Comparison of ENCODE assay signal across 25 cellular contexts in genomic region chr2:68805025-68805424, GRCh38.
A peak's percentile ranks its signal among the peaks of the same experiment; 100 is the strongest.
DNase-seq lines count a peak whose midpoint lies in the region; ATAC-seq and TF ChIP-seq lines count a peak whose summit lies in the region.
"Had no signal": no experiment of that assay in that cellular context is flagged by ENCODE, and none has a peak within 500 bp of the region (broad histone marks: within the 10 kb centered on the region; RNA-seq: fewer than 3 reads in every experiment).

No MANE protein-coding gene starts in this region.

- peaks cover 18% of the 10 kb centered on the region for H3K4me1 Mint-ChIP-seq in activated naive CD8-positive, alpha-beta T cell treated with anti-CD3 and anti-CD28 coated beads, Interleukin-2, amount 10 ng/mL, durations not matched to agents 7 days and 5 days
- H3K4me1 Mint-ChIP-seq in activated naive CD8-positive, alpha-beta T cell treated with anti-CD3 and anti-CD28 coated beads for 36 hours: peaks cover 35% of the 10 kb centered on the region
- peaks cover 29 to 34% (median 32%) of the 10 kb centered on the region in 3 donors for H3K4me1 Mint-ChIP-seq in IgD-negative memory B cell

- TF ChIP-seq CTCF in mammary epithelial cell (conservative IDR thresholded peaks at IDR 0.05 in 1 of 2, IDR thresholded peaks at IDR 0.05 in 1 of 2; ENCODE audit: extremely low read depth in 1 of 2, insufficient read depth in 1 of 2, low read depth in 1 of 2, low read length in 2 of 2) (no peak), testis (IDR thresholded peaks at IDR 0.05) (no peak), GM20000 (IDR thresholded peaks at IDR 0.05; ENCODE audit: extremely low read depth, missing control alignments) (no peak)

- H3K4me3 ChIP-seq in mammary epithelial cell (replicated peaks in 1 of 3; ENCODE audit: insufficient read depth in 1 of 3, low read depth in 2 of 3, low read length in 3 of 3) (no peak overlapping the region), testis (no peak overlapping the region)
- H3K4me3 ChIP-seq: adrenal gland, heart left ventricle, right lobe of liver, transverse colon had no signal

- H3K4me1 ChIP-seq in mammary epithelial cell (ENCODE audit: insufficient read depth, low read length) (peaks cover 71% of the 10 kb centered on the region), testis (no peaks in the 10 kb centered on the region)
- H3K4me1 ChIP-seq: right lobe of liver had no signal

- POLR2A ChIA-PET in activated naive CD8-positive, alpha-beta T cell treated with anti-CD3 and anti-CD28 coated beads, Interleukin-2, amount 10 ng/mL, durations not matched to agents 7 days and 5 days (lab: Charles Lee): no interaction called here

- no peak overlapping the region for H2AFZ ChIP-seq in mammary epithelial cell (ENCODE audit: low read depth, low read length)

- H3K9ac ChIP-seq in mammary epithelial cell (ENCODE audit: insufficient read depth, low read length): no peak overlapping the region

- H3K4me3 Mint-ChIP-seq in activated naive CD8-positive, alpha-beta T cell treated with anti-CD3 and anti-CD28 coated beads, Interleukin-2, amount 10 ng/mL, durations not matched to agents 7 days and 5 days: no peak overlapping the region
- H3K4me3 Mint-ChIP-seq in activated naive CD8-positive, alpha-beta T cell treated with anti-CD3 and anti-CD28 coated beads for 36 hours: no peak overlapping the region
- peak overlapping the region in 1 of 4 donors; percentile 25 for H3K4me3 Mint-ChIP-seq in IgD-negative memory B cell
- H3K4me3 Mint-ChIP-seq: mesothelial cell of epicardium had no signal

- TF ChIP-seq POLR2A in testis (IDR thresholded peaks at IDR 0.05): no peak

- peaks cover 76% of the 10 kb centered on the region for H3K79me2 ChIP-seq in mammary epithelial cell (ENCODE audit: insufficient read depth, low read length)

- CTCF ChIA-PET in mammary epithelial cell (lab: Charles Lee; ENCODE audit: low non-redundant PET): no interaction called here

- peaks cover 34% of the 10 kb centered on the region for H3K36me3 Mint-ChIP-seq in activated naive CD8-positive, alpha-beta T cell treated with anti-CD3 and anti-CD28 coated beads, Interleukin-2, amount 10 ng/mL, durations not matched to agents 7 days and 5 days
- peaks cover 41% of the 10 kb centered on the region for H3K36me3 Mint-ChIP-seq in activated naive CD8-positive, alpha-beta T cell treated with anti-CD3 and anti-CD28 coated beads for 36 hours
- H3K36me3 Mint-ChIP-seq in IgD-negative memory B cell: peaks cover 6% of the 10 kb centered on the region
- H3K36me3 Mint-ChIP-seq: mesothelial cell of epicardium had no signal

- H3K9me3 Mint-ChIP-seq in activated naive CD8-positive, alpha-beta T cell treated with anti-CD3 and anti-CD28 coated beads, Interleukin-2, amount 10 ng/mL, durations not matched to agents 7 days and 5 days: no peaks in the 10 kb centered on the region
- no peaks in the 10 kb centered on the region for H3K9me3 Mint-ChIP-seq in activated naive CD8-positive, alpha-beta T cell treated with anti-CD3 and anti-CD28 coated beads for 36 hours
- H3K9me3 Mint-ChIP-seq in IgD-negative memory B cell: no peaks in the 10 kb centered on the region
- H3K9me3 Mint-ChIP-seq: mesothelial cell of epicardium had no signal

- no peak for ATAC-seq in activated naive CD8-positive, alpha-beta T cell treated with anti-CD3 and anti-CD28 coated beads, Interleukin-2, amount 10 ng/mL, durations not matched to agents 7 days and 5 days (ENCODE audit: low read depth)
- ATAC-seq in GM19351 (IDR thresholded peaks at IDR 0.05; ENCODE audit: unreplicated experiment): no peak
- ATAC-seq: HCT116, heart left ventricle, left ventricle myocardium superior, right lobe of liver had no signal

- H3K27me3 ChIP-seq in mammary epithelial cell (ENCODE audit: insufficient read depth, low read length) (no peaks in the 10 kb centered on the region), testis (no peaks in the 10 kb centered on the region)
- H3K27me3 ChIP-seq: adrenal gland, heart left ventricle, right lobe of liver, transverse colon had no signal

- peak overlapping the region; percentile 5 for H3K27ac Mint-ChIP-seq in activated naive CD8-positive, alpha-beta T cell treated with anti-CD3 and anti-CD28 coated beads, Interleukin-2, amount 10 ng/mL, durations not matched to agents 7 days and 5 days
- no peak overlapping the region for H3K27ac Mint-ChIP-seq in activated naive CD8-positive, alpha-beta T cell treated with anti-CD3 and anti-CD28 coated beads for 36 hours
- peak overlapping the region in 2 of 3 donors; percentile 83 to 92 for H3K27ac Mint-ChIP-seq in IgD-negative memory B cell
- H3K27ac Mint-ChIP-seq: mesothelial cell of epicardium had no signal

- in situ Hi-C loops in mammary epithelial cell (cut with MboI; ENCODE audit: low sequenced_read_pairs in 2 of 2): no loop called here

- no peaks in the 10 kb centered on the region for H3K27me3 Mint-ChIP-seq in activated naive CD8-positive, alpha-beta T cell treated with anti-CD3 and anti-CD28 coated beads, Interleukin-2, amount 10 ng/mL, durations not matched to agents 7 days and 5 days
- H3K27me3 Mint-ChIP-seq in activated naive CD8-positive, alpha-beta T cell treated with anti-CD3 and anti-CD28 coated beads for 36 hours: no peaks in the 10 kb centered on the region
- no peaks in the 10 kb centered on the region for H3K27me3 Mint-ChIP-seq in IgD-negative memory B cell

- no TSS peak for BruUV-seq in mammary epithelial cell (replicated peaks; lab: Mats Ljungman, UMichigan)

- H3K9me3 ChIP-seq in mammary epithelial cell (replicated peaks; ENCODE audit: insufficient read depth, low read length): no peaks in the 10 kb centered on the region
- H3K9me3 ChIP-seq in testis: no peaks in the 10 kb centered on the region
- H3K9me3 ChIP-seq: adrenal gland, heart left ventricle, right lobe of liver, transverse colon had no signal

- dilution Hi-C loops in mammary epithelial cell (cut with HindIII; ENCODE audit: low sequenced_read_pairs): no loop called here

- no peaks in the 10 kb centered on the region for H4K20me1 ChIP-seq in mammary epithelial cell (ENCODE audit: insufficient read depth, low read length)

- no peak for DNase-seq in activated naive CD8-positive, alpha-beta T cell treated with anti-CD3 and anti-CD28 coated beads, Interleukin-2, amount 10 ng/mL, durations not matched to agents 7 days and 5 days
- DNase-seq in activated naive CD8-positive, alpha-beta T cell treated with anti-CD3 and anti-CD28 coated beads for 36 hours: no peak
- no peak for DNase-seq in mammary epithelial cell
- DNase-seq in testis: peak; percentile 46
- no peak for DNase-seq in GM20000 (ENCODE audit: low spot score)
- DNase-seq: activated CD4-positive, alpha-beta T cell treated with anti-CD3 and anti-CD28 coated beads for 4 hours; activated effector memory CD4-positive, alpha-beta T cell treated with Interleukin-2 at 50 U/mL for 16 hours; C1 segment of cervical spinal cord; cerebellar nuclear complex; foreskin melanocyte; heart left ventricle; kidney; left ventricle myocardium superior; NCI-H146; NCI-H2107; NCI-H446; NCI-H748 treated with DMSO at 0.1 percent for 48 hours; SHP77 treated with DMSO at 0.1 percent for 48 hours; transverse colon had no signal

- peak overlapping the region; percentile 3 for H3K4me2 ChIP-seq in mammary epithelial cell (ENCODE audit: insufficient read depth, low read depth, low read length)

- H3K27ac ChIP-seq in mammary epithelial cell (ENCODE audit: insufficient read depth, low read depth, low read length): no peak overlapping the region
- no peak overlapping the region for H3K27ac ChIP-seq in testis
- H3K27ac ChIP-seq: heart left ventricle, right lobe of liver, transverse colon had no signal

- H3K36me3 ChIP-seq in mammary epithelial cell (ENCODE audit: insufficient read depth, low read length) (peaks cover 12% of the 10 kb centered on the region), testis (ENCODE audit: low read depth, missing control alignments) (no peaks in the 10 kb centered on the region)
- H3K36me3 ChIP-seq: adrenal gland, transverse colon had no signal

- intact Hi-C loops in mammary epithelial cell (cut with micrococcal nuclease): no loop called here
- intact Hi-C loops in testis (cut with DNase I; ENCODE audit: low total_unique reads): no loop called here

- 34% methylated on average over 4 of the region's 4 CpGs for WGBS in mammary epithelial cell (ENCODE audit: low coverage, missing lambda C conversion rate)
- WGBS in testis, 2 donors: 58 to 75% methylated on average over 4 of the region's 4 CpGs
